In genomic region chr3:39211332-39212130, GRCh38 we compare ENCODE assay signal across 23 cellular contexts. TPM values are rescaled to one million over a fixed set of nuclear protein-coding genes. Genes with fewer than 3 reads are reported as not detected.
"Had no signal": no experiment of that assay in that cellular context is flagged by ENCODE, and none has a peak within 500 bp of the region (broad histone marks: within the 10 kb centered on the region; RNA-seq: fewer than 3 reads in every experiment).

No MANE protein-coding gene starts in this region.

- H3K27ac ChIP-seq: cardiac muscle cell, epithelial cell of prostate, lower lobe of right lung, right lobe of liver, stomach, suprapubic skin, transverse colon, uterus had no signal

- DNase-seq: activated CD4-positive, alpha-beta T cell treated with anti-CD3 and anti-CD28 coated beads, Interleukin-2, amount 50 U/mL, for 48 hours; activated effector memory CD4-positive, alpha-beta T cell treated with Interleukin-2 at 50 U/mL for 16 hours; activated naive CD4-positive, alpha-beta T cell treated with anti-CD3 and anti-CD28 coated beads for 36 hours; activated T-cell treated with anti-CD3 and anti-CD28 coated beads, Interleukin-2, amount 50 U/mL, for 72 hours; cortex of kidney; lower lobe of right lung; naive thymus-derived CD4-positive, alpha-beta T cell; occipital lobe; right lobe of liver; small intestine; stimulated activated CD4-positive, alpha-beta T cell treated with anti-CD3 and anti-CD28 coated beads, Interleukin-2, amount 100 ng/mL, for 24 hours; stomach; T-cell; transverse colon; uterus had no signal

- FAIRE-seq: keratinocyte, small intestine had no signal

- H3K27me3 ChIP-seq: cardiac muscle cell, right lobe of liver, stomach, suprapubic skin, transverse colon, uterus had no signal

- H3K9me3 ChIP-seq: lower lobe of right lung, right lobe of liver, stomach, suprapubic skin, transverse colon, uterus had no signal

- H3K4me1 ChIP-seq: right lobe of liver, suprapubic skin, uterus had no signal

- H3K36me3 ChIP-seq: cardiac muscle cell, lower lobe of right lung, right lobe of liver, stomach, suprapubic skin, transverse colon, uterus had no signal

- H3K4me3 ChIP-seq: cardiac muscle cell, lower lobe of right lung, right lobe of liver, stomach, suprapubic skin, transverse colon, uterus had no signal

RNA-seq across cellular contexts. Expression of gene XIRP1, which starts 19.1 kb away (rescaled TPM):
- total RNA-seq: cerebellum, fibroblast of villous mesenchyme, glomerular endothelial cell, lower lobe of right lung, neural crest cell, occipital lobe, suprapubic skin, T-cell had no signal
- polyA plus RNA-seq: keratinocyte; naive thymus-derived CD4-positive, alpha-beta T cell had no signal
